In genomic region chr11:2549080-2549479, GRCh38 we compare ENCODE assay signal across 18 cellular contexts.
DNase-seq lines count a peak whose midpoint lies in the region; ATAC-seq and TF ChIP-seq lines count a peak whose summit lies in the region.
"Had no signal": no experiment of that assay in that cellular context is flagged by ENCODE, and none has a peak within 500 bp of the region (broad histone marks: within the 10 kb centered on the region; RNA-seq: fewer than 3 reads in every experiment).

No MANE protein-coding gene starts in this region.

- H3K27ac ChIP-seq in left ventricle myocardium inferior (replicated peaks) (no peak overlapping the region), endodermal cell (ENCODE audit: low read depth, low read length) (no peak overlapping the region), aorta (ENCODE audit: low read depth in 1 of 2, low read length in 2 of 2) (no peak overlapping the region)

- H3K4me3 ChIP-seq in left ventricle myocardium inferior (no peak overlapping the region), endodermal cell (ENCODE audit: low read length) (no peak overlapping the region), aorta (ENCODE audit: low read length in 2 of 2) (no peak overlapping the region)

- no peak overlapping the region for H3K27ac Mint-ChIP-seq in endodermal cell
- H3K27ac Mint-ChIP-seq: B cell; CD4-positive, alpha-beta memory T cell had no signal

- H3K36me3 Mint-ChIP-seq in endodermal cell (ENCODE audit: low read depth), result no peaks in the 10 kb centered on the region

- no peak for ATAC-seq in Right ventricle myocardium superior (ENCODE audit: poor library complexity)
- ATAC-seq in aorta (ENCODE audit: low FRiP score), result no peak
- ATAC-seq in HG03439 (IDR thresholded peaks at IDR 0.05; ENCODE audit: unreplicated experiment), result no peak
- ATAC-seq: Panc1 had no signal

- no peaks in the 10 kb centered on the region for H3K4me1 Mint-ChIP-seq in endodermal cell

- DNase-seq in Right ventricle myocardium superior, result peak; percentile 9
- no peak for DNase-seq in left ventricle myocardium inferior
- DNase-seq in endodermal cell, result peak; percentile 24
- peak; percentile 72 for DNase-seq in mesenteric fat pad (ENCODE audit: low spot score)
- DNase-seq in aorta, result peak; percentile 30 to 61
- no peak for DNase-seq in OCI-M2 (lab: John Stamatoyannopoulos, UW; ENCODE audit: unreplicated experiment)
- DNase-seq: Calu3; CD4-positive, alpha-beta memory T cell; DMS53; GOT3; NCI-H1105 treated with DMSO at 0.1 percent for 48 hours; NCI-H1694 treated with DMSO at 0.1 percent for 48 hours; NCI-H2107; NCI-H2227 treated with DMSO at 0.1 percent for 48 hours; NCI-H524 had no signal

- H3K27me3 ChIP-seq in left ventricle myocardium inferior (ENCODE audit: low read depth) (no peaks in the 10 kb centered on the region), endodermal cell (ENCODE audit: control insufficient read depth, insufficient read depth, low read length, poor library complexity, severe bottlenecking) (peaks cover 62% of the 10 kb centered on the region), aorta (ENCODE audit: control insufficient read depth in 1 of 2, insufficient read depth in 2 of 2, low read length in 1 of 2) (no peaks in the 10 kb centered on the region)

- H3K4me1 ChIP-seq in left ventricle myocardium inferior (peaks cover 16% of the 10 kb centered on the region), endodermal cell (ENCODE audit: control insufficient read depth, insufficient read depth, low read length) (no peaks in the 10 kb centered on the region), aorta (ENCODE audit: control insufficient read depth in 1 of 2, insufficient read depth in 2 of 2, low read length in 2 of 2) (no peaks in the 10 kb centered on the region)

- intact Hi-C loops in Right ventricle myocardium superior (cut with DNase I), result loop anchor here (10.0 kb wide), 1 partner anchor 66 kb away; no protein-coding TSS in a partner anchor
- intact Hi-C loops in left ventricle myocardium inferior (cut with micrococcal nuclease), result no loop called here
- intact Hi-C loops in aorta (cut with DNase I), result no loop called here

- no peak overlapping the region for H3K4me3 Mint-ChIP-seq in endodermal cell
- H3K4me3 Mint-ChIP-seq: B cell; CD4-positive, alpha-beta memory T cell had no signal

- H3K27me3 Mint-ChIP-seq in endodermal cell (ENCODE audit: insufficient read depth), result peaks cover 78% of the 10 kb centered on the region
- H3K27me3 Mint-ChIP-seq: B cell; CD4-positive, alpha-beta memory T cell had no signal

- TF ChIP-seq CTCF in left ventricle myocardium inferior (IDR thresholded peaks at IDR 0.05; ENCODE audit: borderline replicate concordance), result no peak
- TF ChIP-seq CTCF in endodermal cell (conservative IDR thresholded peaks at IDR 0.05), result no peak

- no peaks in the 10 kb centered on the region for H3K9me3 Mint-ChIP-seq in endodermal cell
- H3K9me3 Mint-ChIP-seq: CD4-positive, alpha-beta memory T cell had no signal

- 91 to 100% methylated on average over 2 to 7 of the region's 7 CpGs for WGBS in endodermal cell (ENCODE audit: insufficient coverage in 1 of 2, insufficient read length in 1 of 2), 2 experiments
- WGBS in aorta, 2 donors, result 95 to 98% methylated on average over 7 of the region's 7 CpGs

- H3K9ac ChIP-seq in endodermal cell (ENCODE audit: extremely low read depth, low read length, poor library complexity, severe bottlenecking), result no peak overlapping the region

- H3K36me3 ChIP-seq in left ventricle myocardium inferior, result no peaks in the 10 kb centered on the region
- H3K36me3 ChIP-seq in endodermal cell (ENCODE audit: control insufficient read depth, insufficient read depth, low read length), result no peaks in the 10 kb centered on the region
- H3K36me3 ChIP-seq in aorta (ENCODE audit: control insufficient read depth in 1 of 2, insufficient read depth in 2 of 2, low read length in 1 of 2), result no peaks in the 10 kb centered on the region

- H3K9me3 ChIP-seq in left ventricle myocardium inferior (replicated peaks) (no peaks in the 10 kb centered on the region), endodermal cell (ENCODE audit: control insufficient read depth, low read length) (no peaks in the 10 kb centered on the region), aorta (ENCODE audit: control insufficient read depth, low read length) (no peaks in the 10 kb centered on the region)

Comparison
In these comparisons a context has a peak if more than half of its experiments do, and no peak if none do; other contexts are left out.
1. DNase-seq: peak in Right ventricle myocardium superior (single experiment), endodermal cell (single experiment), mesenteric fat pad (single experiment) and aorta (2 of 2); none in left ventricle myocardium inferior (single experiment) and OCI-M2 (single experiment).